13 cellular contexts compared by ENCODE assay signal in genomic region chr4:11073621-11074051, GRCh38.
DNase-seq lines count a peak whose midpoint lies in the region; ATAC-seq and TF ChIP-seq lines count a peak whose summit lies in the region.
"Had no signal": no experiment of that assay in that cellular context is flagged by ENCODE, and none has a peak within 500 bp of the region (broad histone marks: within the 10 kb centered on the region; RNA-seq: fewer than 3 reads in every experiment).

No MANE protein-coding gene starts in this region.

- in situ Hi-C loops in GM13976 (cut with MboI; ENCODE audit: low sequenced_read_pairs, unreplicated experiment), result no loop called here

- H3K4me3 ChIP-seq in lower lobe of right lung, result no peak overlapping the region

- no peaks in the 10 kb centered on the region for H3K27me3 Mint-ChIP-seq in endothelial cell (ENCODE audit: unreplicated experiment)

- H3K4me1 Mint-ChIP-seq in endothelial cell (ENCODE audit: unreplicated experiment), result no peaks in the 10 kb centered on the region

- peak; percentile 78 for ATAC-seq in esophagus mucosa
- peak; percentile 18 to 23 for ATAC-seq in lower lobe of right lung
- ATAC-seq in GM21529 (IDR thresholded peaks at IDR 0.05; ENCODE audit: unreplicated experiment), result no peak
- ATAC-seq: activated CD4-positive, CD25-positive, alpha-beta regulatory T cell treated with anti-CD3 and anti-CD28 coated beads, Interleukin-2, amount 50 U/mL, for 24 hours had no signal

- H3K4me3 Mint-ChIP-seq in endothelial cell (ENCODE audit: unreplicated experiment), result no peak overlapping the region
- H3K4me3 Mint-ChIP-seq: neural crest cell had no signal

- intact Hi-C loops in lower lobe of right lung (cut with DNase I), result no loop called here

- DNase-seq in Ammon's horn (ENCODE audit: low spot score) (peak; percentile 27), NCI-H446 (lab: John Stamatoyannopoulos, UW) (peak; percentile 70 to 94), lower lobe of right lung (no peak), NCI-H510A treated with DMSO at 0.1 percent for 48 hours (lab: John Stamatoyannopoulos, UW) (no peak), endothelial cell (ENCODE audit: low spot score) (no peak), GM13976 (ENCODE audit: low spot score) (no peak)
- DNase-seq: activated effector memory CD4-positive, alpha-beta T cell treated with anti-CD3 and anti-CD28 coated beads, Interleukin-2, amount 50 U/mL, for 16 hours; RPMI8226 had no signal

- no peaks in the 10 kb centered on the region for H3K36me3 ChIP-seq in lower lobe of right lung

- no peak overlapping the region for H3K27ac Mint-ChIP-seq in endothelial cell (ENCODE audit: unreplicated experiment)

- H3K27ac ChIP-seq in lower lobe of right lung, result no peak overlapping the region
- H3K27ac ChIP-seq: HL-60 had no signal

- H3K9me3 Mint-ChIP-seq in endothelial cell (ENCODE audit: unreplicated experiment), result no peaks in the 10 kb centered on the region
- H3K9me3 Mint-ChIP-seq: neural crest cell had no signal

- no peaks in the 10 kb centered on the region for H3K4me1 ChIP-seq in lower lobe of right lung

- no peak for TF ChIP-seq CTCF in lower lobe of right lung (IDR thresholded peaks at IDR 0.05)
- no peak for TF ChIP-seq CTCF in endothelial cell (IDR thresholded peaks at IDR 0.05; ENCODE audit: unreplicated experiment)
- TF ChIP-seq CTCF in GM13976 (IDR thresholded peaks at IDR 0.05; ENCODE audit: borderline replicate concordance, control extremely low read depth, extremely low read depth, insufficient read depth, missing control alignments), result no peak

- no peaks in the 10 kb centered on the region for H3K9me3 ChIP-seq in lower lobe of right lung

- no peaks in the 10 kb centered on the region for H3K27me3 ChIP-seq in lower lobe of right lung (ENCODE audit: low read depth)

- no peaks in the 10 kb centered on the region for H3K36me3 Mint-ChIP-seq in endothelial cell (ENCODE audit: low read depth, unreplicated experiment)

Comparison
In these comparisons a context has a peak if more than half of its experiments do, and no peak if none do; other contexts are left out.
1. DNase-seq: peak in Ammon's horn (single experiment) and NCI-H446 (2 of 2); none in lower lobe of right lung (single experiment), NCI-H510A treated with DMSO at 0.1 percent for 48 hours (single experiment), endothelial cell (single experiment) and GM13976 (single experiment).